Comparison of ENCODE assay signal across 8 cellular contexts in the genomic region with DNA sequence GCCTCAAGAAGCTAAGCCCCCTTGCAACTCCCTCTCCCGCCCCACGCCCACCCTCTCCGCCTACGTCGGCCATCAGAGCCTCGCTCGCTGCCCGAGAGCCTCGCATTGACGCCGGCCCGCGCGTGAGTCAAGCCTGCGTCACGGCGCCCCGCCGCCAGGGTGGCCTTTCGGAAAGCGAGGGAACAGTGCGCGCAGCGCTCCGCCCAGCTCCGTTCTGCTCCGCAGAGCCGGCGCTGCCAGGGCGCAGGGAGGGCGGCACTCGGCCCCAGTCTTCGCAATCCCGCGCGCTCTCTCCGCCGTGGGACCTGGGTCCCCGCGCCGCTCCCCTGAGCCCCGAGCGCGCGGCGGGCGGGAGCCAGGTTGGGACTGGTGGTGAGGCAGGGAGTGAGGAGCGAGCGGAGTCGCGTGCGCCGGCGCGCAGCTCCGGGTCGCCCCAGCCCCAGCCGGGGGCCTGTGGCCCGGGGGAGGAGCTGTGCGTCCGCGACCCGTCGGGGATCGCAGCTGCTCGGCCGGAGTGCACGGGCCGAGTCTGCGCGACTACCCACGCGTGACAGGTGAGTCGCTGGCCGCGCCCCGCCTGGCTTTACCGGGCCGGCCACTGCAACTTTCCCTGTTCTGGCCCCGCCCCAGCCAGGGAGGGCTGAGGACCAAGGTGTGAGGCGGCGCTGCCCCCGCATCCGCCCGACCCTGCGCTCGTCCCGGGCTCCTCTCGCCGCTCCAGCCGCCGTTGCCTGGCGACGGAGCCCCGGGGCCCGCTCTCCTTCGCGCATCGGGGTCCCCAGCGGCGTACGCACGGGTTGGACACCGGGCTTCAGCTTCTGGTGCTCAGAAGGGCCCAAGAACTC. TPM values are rescaled to one million over a fixed set of nuclear protein-coding genes. Genes with fewer than 3 reads are reported as not detected.
DNase-seq lines count a peak whose midpoint lies in the region; ATAC-seq and TF ChIP-seq lines count a peak whose summit lies in the region.

A gene (plus strand): TSS at position 165 of the 845 bp plus-strand sequence. CDS start 16,436 bp downstream, outside the sequence.

- peak within 1 kb of the TSS; percentile 45 to 73 for H3K4me3 Mint-ChIP-seq in H9
- H3K4me3 Mint-ChIP-seq in activated CD8-positive, alpha-beta T cell treated with anti-CD3 and anti-CD28 coated beads, Interleukin-2, amount 10 ng/mL, durations not matched to agents 7 days and 5 days: no peak within 1 kb of the TSS

- no CpG with 5 or more reads among the region's 104 CpGs for WGBS in H9 (ENCODE audit: extremely low coverage, insufficient read length, low lambda C conversion rate)

- H4K8ac ChIP-seq in H9 (replicated peaks; ENCODE audit: insufficient read length, low read depth, low read length): no peak within 1 kb of the TSS

- no peak within 1 kb of the TSS for H4K5ac ChIP-seq in H9 (ENCODE audit: insufficient read length, low read depth, low read length)

- H3K4ac ChIP-seq in H9 (ENCODE audit: low read depth, low read length): no peak within 1 kb of the TSS

- no peak within 1 kb of the TSS for H2AFZ ChIP-seq in H9 (ENCODE audit: low read length)

- no peak within 1 kb of the TSS for H2BK5ac ChIP-seq in H9 (ENCODE audit: insufficient read length, low read length)

- no peak within 1 kb of the TSS for H4K91ac ChIP-seq in H9 (ENCODE audit: insufficient read length, low read depth, low read length)

- H3K23ac ChIP-seq in H9 (ENCODE audit: insufficient read length, low read depth, low read length): no peak within 1 kb of the TSS

- peaks cover 38% of the 10 kb centered on the region for H3K27me3 ChIP-seq in H9 (ENCODE audit: insufficient read depth, low read length)

- no peak within 1 kb of the TSS for H3K14ac ChIP-seq in H9 (ENCODE audit: insufficient read depth, low read length)

- H3K27ac ChIP-seq in H9 (ENCODE audit: insufficient read length, low read depth, low read length) (no peak within 1 kb of the TSS), skin epidermis (peak within 1 kb of the TSS in 3 of 21 experiments; percentile 12 to 30 (median 14))

- no peak within 1 kb of the TSS for H3K27ac Mint-ChIP-seq in H9
- no peak within 1 kb of the TSS for H3K27ac Mint-ChIP-seq in activated CD8-positive, alpha-beta T cell treated with anti-CD3 and anti-CD28 coated beads, Interleukin-2, amount 10 ng/mL, durations not matched to agents 7 days and 5 days

- no peaks in the 10 kb centered on the region for H3K9me3 ChIP-seq in H9 (ENCODE audit: control insufficient read depth, low read depth, low read length)

- H2AK5ac ChIP-seq in H9 (ENCODE audit: insufficient read length, low read length): no peak within 1 kb of the TSS

- no peak within 1 kb of the TSS for H3K56ac ChIP-seq in H9 (ENCODE audit: insufficient read length, low read depth, low read length)

- in situ Hi-C loops in ACHN (cut with HindIII; ENCODE audit: low pct_ligation_motif_present, low pct_unique_long_range_greater_than_20kb, low sequenced_read_pairs): no loop called here

- DNase-seq in ACHN (peak; percentile 74), H9 (peak; percentile 61), fibroblast of villous mesenchyme (ENCODE audit: low read depth) (peak; percentile 13)
- DNase-seq in activated CD8-positive, alpha-beta T cell treated with anti-CD3 and anti-CD28 coated beads, Interleukin-2, amount 10 ng/mL, durations not matched to agents 7 days and 5 days: peak; percentile 25
- no peak for DNase-seq in central memory CD4-positive, alpha-beta T cell

- TF ChIP-seq CTCF in H9 (conservative IDR thresholded peaks at IDR 0.05) (peak; percentile 45), fibroblast of villous mesenchyme (IDR thresholded peaks at IDR 0.05; ENCODE audit: insufficient read depth, low read depth, low read length) (no peak)

- H3K36me3 Mint-ChIP-seq in H9 (ENCODE audit: insufficient read depth in 1 of 3, low read depth in 3 of 3): 0 out of 7 replicates have a peak, but pooled peaks cover 0 to 1% (median 0%) of the 10 kb centered on the region in 3 experiments
- H3K36me3 Mint-ChIP-seq in activated CD8-positive, alpha-beta T cell treated with anti-CD3 and anti-CD28 coated beads, Interleukin-2, amount 10 ng/mL, durations not matched to agents 7 days and 5 days (ENCODE audit: low read depth): no peaks in the 10 kb centered on the region

- peaks cover 5 to 12% of the 10 kb centered on the region in 2 experiments; a peak in 3 of 4 replicates for H3K4me1 Mint-ChIP-seq in H9
- peaks cover 2% of the 10 kb centered on the region for H3K4me1 Mint-ChIP-seq in activated CD8-positive, alpha-beta T cell treated with anti-CD3 and anti-CD28 coated beads, Interleukin-2, amount 10 ng/mL, durations not matched to agents 7 days and 5 days (ENCODE audit: low read depth)

- H4K20me1 ChIP-seq in H9 (ENCODE audit: control insufficient read depth, insufficient read depth, insufficient read length): no peaks in the 10 kb centered on the region

- H3K9ac ChIP-seq in H9 (ENCODE audit: extremely low read depth, insufficient read length, low read length): no peak within 1 kb of the TSS

- no peaks in the 10 kb centered on the region for H3K4me1 ChIP-seq in H9 (ENCODE audit: insufficient read depth, low read length)

- CTCF ChIA-PET in activated CD8-positive, alpha-beta T cell treated with anti-CD3 and anti-CD28 coated beads, Interleukin-2, amount 10 ng/mL, durations not matched to agents 7 days and 5 days (lab: Charles Lee): interaction anchor here (1.0 kb wide), 1 partner anchor 27 kb away, joined by 3 read pairs; no protein-coding TSS in a partner anchor

- H3K23me2 ChIP-seq in H9 (ENCODE audit: insufficient read length, low read depth, low read length, poor library complexity, severe bottlenecking): peaks cover 13% of the 10 kb centered on the region

- H3K9me3 Mint-ChIP-seq in H9: no peaks in the 10 kb centered on the region; a peak in 2 of 5 replicates
- H3K9me3 Mint-ChIP-seq in activated CD8-positive, alpha-beta T cell treated with anti-CD3 and anti-CD28 coated beads, Interleukin-2, amount 10 ng/mL, durations not matched to agents 7 days and 5 days (ENCODE audit: insufficient read depth): no peaks in the 10 kb centered on the region

- no peak within 1 kb of the TSS for H2BK12ac ChIP-seq in H9 (ENCODE audit: insufficient read length, low read depth, low read length)

- peak; percentile 76 for ATAC-seq in activated CD8-positive, alpha-beta T cell treated with anti-CD3 and anti-CD28 coated beads, Interleukin-2, amount 10 ng/mL, durations not matched to agents 7 days and 5 days
- no peak for ATAC-seq in GM18517 (IDR thresholded peaks at IDR 0.05; ENCODE audit: unreplicated experiment)
- no peak for ATAC-seq in GM21576 (IDR thresholded peaks at IDR 0.05; ENCODE audit: unreplicated experiment)

- no peak within 1 kb of the TSS for H3K18ac ChIP-seq in H9 (ENCODE audit: insufficient read length, low read depth, low read length)

- no peak within 1 kb of the TSS for H3T11ph ChIP-seq in H9 (ENCODE audit: low read length)

- H3K4me2 ChIP-seq in H9 (ENCODE audit: insufficient read depth, insufficient read length, low read length): peak within 1 kb of the TSS; percentile 78

- H2BK120ac ChIP-seq in H9 (ENCODE audit: low read depth, low read length, poor library complexity, severe bottlenecking): no peak within 1 kb of the TSS

- no peaks in the 10 kb centered on the region for H3K79me2 ChIP-seq in H9 (ENCODE audit: insufficient read depth, low read length)

- POLR2A ChIA-PET in activated CD8-positive, alpha-beta T cell treated with anti-CD3 and anti-CD28 coated beads, Interleukin-2, amount 10 ng/mL, durations not matched to agents 7 days and 5 days (lab: Charles Lee): no interaction called here

- H3K79me1 ChIP-seq in H9 (ENCODE audit: insufficient read depth, low read depth, low read length, poor library complexity, severe bottlenecking): no peaks in the 10 kb centered on the region

- no peak within 1 kb of the TSS for H2BK20ac ChIP-seq in H9 (ENCODE audit: low read depth, low read length, poor library complexity, severe bottlenecking)

- H2BK15ac ChIP-seq in H9 (ENCODE audit: low read depth, low read length): no peak within 1 kb of the TSS

- H3K27me3 Mint-ChIP-seq in H9 (ENCODE audit: low read depth): peaks cover 47% of the 10 kb centered on the region
- H3K27me3 Mint-ChIP-seq in activated CD8-positive, alpha-beta T cell treated with anti-CD3 and anti-CD28 coated beads, Interleukin-2, amount 10 ng/mL, durations not matched to agents 7 days and 5 days (ENCODE audit: low read depth): peaks cover 40% of the 10 kb centered on the region

- H3K4me3 ChIP-seq in fibroblast of villous mesenchyme (ENCODE audit: low read depth, low read length) (no peak within 1 kb of the TSS), skin epidermis (peak within 1 kb of the TSS; percentile 2 to 45 (median 18))

RNA-seq across cellular contexts. Expression of the gene that starts here (rescaled TPM):
- 0.17 and 0.46 TPM in 2 replicates for total RNA-seq in H9 (2021)
- total RNA-seq in activated CD8-positive, alpha-beta T cell treated with anti-CD3 and anti-CD28 coated beads, Interleukin-2, amount 10 ng/mL, durations not matched to agents 7 days and 5 days: not detected
- total RNA-seq in fibroblast of villous mesenchyme: under 0.01 TPM in 2 replicates

Comparison
In these comparisons a context has a peak if more than half of its experiments do, and no peak if none do; other contexts are left out.
1. Peak in DNase-seq and H3K4me2 ChIP-seq in H9; RNA of the gene not detected or under 1 TPM.
2. Peak in DNase-seq and ATAC-seq in activated CD8-positive, alpha-beta T cell treated with anti-CD3 and anti-CD28 coated beads, Interleukin-2, amount 10 ng/mL, durations not matched to agents 7 days and 5 days; RNA of the gene not detected or under 1 TPM.
3. Peak in DNase-seq in fibroblast of villous mesenchyme; RNA of the gene not detected or under 1 TPM.